ENCODE assay signal across 1 cellular context in the genomic region with DNA sequence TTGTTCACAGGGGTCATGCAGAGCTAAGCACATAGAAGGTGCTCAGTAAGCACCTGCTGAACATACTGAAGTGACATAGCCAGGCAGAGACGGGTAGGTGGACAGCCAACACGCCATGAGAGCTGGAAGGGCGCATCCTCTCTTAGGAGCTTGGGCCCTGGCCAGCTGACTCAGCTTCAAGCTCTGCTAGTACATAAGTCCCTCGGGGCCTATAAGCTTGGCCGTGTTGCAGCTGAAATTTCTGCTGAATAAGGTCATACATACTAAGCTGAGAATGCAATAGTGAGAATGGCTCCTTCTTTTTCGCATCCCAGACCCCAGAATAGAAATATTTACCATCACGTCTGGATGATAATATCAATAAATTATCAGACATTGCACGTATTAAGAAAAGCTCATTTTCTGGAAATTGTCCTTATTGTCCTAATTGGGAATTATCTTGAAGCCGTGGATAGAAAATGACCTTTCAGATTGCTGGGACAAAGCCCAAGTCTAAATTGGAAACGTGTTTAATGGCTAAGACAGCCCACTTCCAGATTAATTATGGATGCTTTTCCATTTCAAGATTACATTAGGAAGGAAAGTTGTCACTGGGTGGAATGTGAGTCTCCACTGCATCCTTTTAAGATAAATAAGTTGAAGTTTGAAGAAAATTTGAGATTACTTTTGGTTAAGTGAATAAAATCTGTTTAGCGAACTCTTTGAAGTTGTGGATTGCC.
TF ChIP-seq lines count a peak whose summit lies in the region.

No MANE protein-coding gene starts in this region.

TF ChIP-seq in WTC11, 78 proteins besides CTCF, POLR2A, EP300 and RAD21 (continued from another document):
- TF ChIP-seq, protein P1, sequence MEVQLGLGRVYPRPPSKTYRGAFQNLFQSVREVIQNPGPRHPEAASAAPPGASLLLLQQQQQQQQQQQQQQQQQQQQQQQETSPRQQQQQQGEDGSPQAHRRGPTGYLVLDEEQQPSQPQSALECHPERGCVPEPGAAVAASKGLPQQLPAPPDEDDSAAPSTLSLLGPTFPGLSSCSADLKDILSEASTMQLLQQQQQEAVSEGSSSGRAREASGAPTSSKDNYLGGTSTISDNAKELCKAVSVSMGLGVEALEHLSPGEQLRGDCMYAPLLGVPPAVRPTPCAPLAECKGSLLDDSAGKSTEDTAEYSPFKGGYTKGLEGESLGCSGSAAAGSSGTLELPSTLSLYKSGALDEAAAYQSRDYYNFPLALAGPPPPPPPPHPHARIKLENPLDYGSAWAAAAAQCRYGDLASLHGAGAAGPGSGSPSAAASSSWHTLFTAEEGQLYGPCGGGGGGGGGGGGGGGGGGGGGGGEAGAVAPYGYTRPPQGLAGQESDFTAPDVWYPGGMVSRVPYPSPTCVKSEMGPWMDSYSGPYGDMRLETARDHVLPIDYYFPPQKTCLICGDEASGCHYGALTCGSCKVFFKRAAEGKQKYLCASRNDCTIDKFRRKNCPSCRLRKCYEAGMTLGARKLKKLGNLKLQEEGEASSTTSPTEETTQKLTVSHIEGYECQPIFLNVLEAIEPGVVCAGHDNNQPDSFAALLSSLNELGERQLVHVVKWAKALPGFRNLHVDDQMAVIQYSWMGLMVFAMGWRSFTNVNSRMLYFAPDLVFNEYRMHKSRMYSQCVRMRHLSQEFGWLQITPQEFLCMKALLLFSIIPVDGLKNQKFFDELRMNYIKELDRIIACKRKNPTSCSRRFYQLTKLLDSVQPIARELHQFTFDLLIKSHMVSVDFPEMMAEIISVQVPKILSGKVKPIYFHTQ (CRISPR knock-in tag; IDR thresholded peaks at IDR 0.05), result no peak
- TF ChIP-seq, protein P2, sequence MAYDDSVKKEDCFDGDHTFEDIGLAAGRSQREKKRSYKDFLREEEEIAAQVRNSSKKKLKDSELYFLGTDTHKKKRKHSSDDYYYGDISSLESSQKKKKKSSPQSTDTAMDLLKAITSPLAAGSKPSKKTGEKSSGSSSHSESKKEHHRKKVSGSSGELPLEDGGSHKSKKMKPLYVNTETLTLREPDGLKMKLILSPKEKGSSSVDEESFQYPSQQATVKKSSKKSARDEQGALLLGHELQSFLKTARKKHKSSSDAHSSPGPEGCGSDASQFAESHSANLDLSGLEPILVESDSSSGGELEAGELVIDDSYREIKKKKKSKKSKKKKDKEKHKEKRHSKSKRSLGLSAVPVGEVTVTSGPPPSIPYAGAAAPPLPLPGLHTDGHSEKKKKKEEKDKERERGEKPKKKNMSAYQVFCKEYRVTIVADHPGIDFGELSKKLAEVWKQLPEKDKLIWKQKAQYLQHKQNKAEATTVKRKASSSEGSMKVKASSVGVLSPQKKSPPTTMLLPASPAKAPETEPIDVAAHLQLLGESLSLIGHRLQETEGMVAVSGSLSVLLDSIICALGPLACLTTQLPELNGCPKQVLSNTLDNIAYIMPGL (CRISPR knock-in tag; IDR thresholded peaks at IDR 0.05), result no peak
- TF ChIP-seq, protein P3, sequence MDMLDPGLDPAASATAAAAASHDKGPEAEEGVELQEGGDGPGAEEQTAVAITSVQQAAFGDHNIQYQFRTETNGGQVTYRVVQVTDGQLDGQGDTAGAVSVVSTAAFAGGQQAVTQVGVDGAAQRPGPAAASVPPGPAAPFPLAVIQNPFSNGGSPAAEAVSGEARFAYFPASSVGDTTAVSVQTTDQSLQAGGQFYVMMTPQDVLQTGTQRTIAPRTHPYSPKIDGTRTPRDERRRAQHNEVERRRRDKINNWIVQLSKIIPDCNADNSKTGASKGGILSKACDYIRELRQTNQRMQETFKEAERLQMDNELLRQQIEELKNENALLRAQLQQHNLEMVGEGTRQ (CRISPR knock-in tag; IDR thresholded peaks at IDR 0.05), result no peak
- no peak for TF ChIP-seq ATF1 (CRISPR knock-in tag; IDR thresholded peaks at IDR 0.05)
- TF ChIP-seq KAT7 (CRISPR knock-in tag; IDR thresholded peaks at IDR 0.05; ENCODE audit: borderline replicate concordance), result no peak
- TF ChIP-seq TCF7 (CRISPR knock-in tag; IDR thresholded peaks at IDR 0.05; ENCODE audit: low read depth), result no peak
- TF ChIP-seq, protein P4, sequence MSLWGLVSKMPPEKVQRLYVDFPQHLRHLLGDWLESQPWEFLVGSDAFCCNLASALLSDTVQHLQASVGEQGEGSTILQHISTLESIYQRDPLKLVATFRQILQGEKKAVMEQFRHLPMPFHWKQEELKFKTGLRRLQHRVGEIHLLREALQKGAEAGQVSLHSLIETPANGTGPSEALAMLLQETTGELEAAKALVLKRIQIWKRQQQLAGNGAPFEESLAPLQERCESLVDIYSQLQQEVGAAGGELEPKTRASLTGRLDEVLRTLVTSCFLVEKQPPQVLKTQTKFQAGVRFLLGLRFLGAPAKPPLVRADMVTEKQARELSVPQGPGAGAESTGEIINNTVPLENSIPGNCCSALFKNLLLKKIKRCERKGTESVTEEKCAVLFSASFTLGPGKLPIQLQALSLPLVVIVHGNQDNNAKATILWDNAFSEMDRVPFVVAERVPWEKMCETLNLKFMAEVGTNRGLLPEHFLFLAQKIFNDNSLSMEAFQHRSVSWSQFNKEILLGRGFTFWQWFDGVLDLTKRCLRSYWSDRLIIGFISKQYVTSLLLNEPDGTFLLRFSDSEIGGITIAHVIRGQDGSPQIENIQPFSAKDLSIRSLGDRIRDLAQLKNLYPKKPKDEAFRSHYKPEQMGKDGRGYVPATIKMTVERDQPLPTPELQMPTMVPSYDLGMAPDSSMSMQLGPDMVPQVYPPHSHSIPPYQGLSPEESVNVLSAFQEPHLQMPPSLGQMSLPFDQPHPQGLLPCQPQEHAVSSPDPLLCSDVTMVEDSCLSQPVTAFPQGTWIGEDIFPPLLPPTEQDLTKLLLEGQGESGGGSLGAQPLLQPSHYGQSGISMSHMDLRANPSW (CRISPR knock-in tag; conservative IDR thresholded peaks at IDR 0.05; ENCODE audit: low read depth), result no peak
